ENCODE assay signal across 1 cellular context in the genomic region with DNA sequence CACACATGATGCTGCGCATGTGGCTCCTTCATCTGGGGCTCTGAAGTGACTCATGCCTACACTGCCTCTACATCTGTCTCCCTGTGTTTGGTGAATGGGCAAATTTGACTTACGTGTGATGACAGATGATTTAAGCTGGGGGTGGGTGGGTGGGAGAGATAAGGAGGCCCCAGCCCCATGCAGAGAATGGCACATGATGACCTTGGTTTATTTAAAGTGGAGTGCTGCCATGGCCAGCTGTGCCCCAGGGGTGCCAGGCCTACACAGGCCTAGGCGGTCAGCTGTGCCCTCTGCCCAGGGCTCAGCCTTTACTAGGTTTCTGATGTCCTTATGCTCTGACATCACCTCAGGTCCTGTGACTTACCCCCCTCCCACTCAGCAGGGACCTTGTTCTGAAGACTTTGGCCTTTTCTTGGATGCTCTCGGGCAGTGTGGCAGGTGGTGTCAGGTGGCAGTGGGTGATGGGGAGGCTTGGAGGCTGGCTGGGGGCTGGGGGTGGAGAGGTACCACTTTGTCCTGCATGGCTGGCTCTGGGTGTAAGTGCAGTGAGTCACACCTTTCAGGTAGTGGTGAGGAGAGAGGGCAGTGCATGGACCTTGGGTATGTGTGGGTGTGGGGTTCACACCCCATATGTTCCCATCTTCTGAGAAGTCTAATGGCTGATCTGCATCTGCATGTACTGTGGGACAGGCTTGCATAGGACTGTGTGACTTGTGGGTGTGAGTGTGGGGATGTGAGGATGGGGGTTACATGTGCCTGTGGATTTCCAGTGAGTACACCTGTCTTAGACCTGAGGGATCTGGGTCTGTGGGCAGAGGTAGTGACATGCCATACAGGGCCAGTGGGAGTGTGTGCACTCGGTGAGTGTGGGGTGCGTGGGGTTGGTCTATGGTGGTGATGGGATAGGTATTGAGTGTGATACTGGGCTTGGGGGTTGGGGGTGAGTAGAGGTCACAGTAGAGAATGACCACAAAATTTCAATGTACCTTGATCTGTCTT.
TF ChIP-seq lines count a peak whose summit lies in the region.

No MANE protein-coding gene starts in this region.

TF ChIP-seq in GM12878, 131 proteins besides CTCF, POLR2A, EP300 and RAD21 (continued from another document):
- TF ChIP-seq IKZF1 (conservative IDR thresholded peaks at IDR 0.05) (0 out of 2 replicates have a peak, but pooled peaks have one; percentile 28), HDGF (IDR thresholded peaks at IDR 0.05) (0 out of 2 replicates have a peak, but pooled peaks have one; percentile 43), BRCA1 (IDR thresholded peaks at IDR 0.05; ENCODE audit: low read depth, low read length) (no peak), ASH2L (IDR thresholded peaks at IDR 0.05; ENCODE audit: borderline replicate concordance, low read depth) (no peak), ATF7 (IDR thresholded peaks at IDR 0.05; ENCODE audit: low read depth) (0 out of 2 replicates have a peak, but pooled peaks have one; percentile 13), RELA (IDR thresholded peaks at IDR 0.05; ENCODE audit: borderline replicate concordance, partially characterized antibody) (no peak), BCL11A (IDR thresholded peaks at IDR 0.05; ENCODE audit: low read depth, low read length) (no peak)
- TF ChIP-seq, protein P1, sequence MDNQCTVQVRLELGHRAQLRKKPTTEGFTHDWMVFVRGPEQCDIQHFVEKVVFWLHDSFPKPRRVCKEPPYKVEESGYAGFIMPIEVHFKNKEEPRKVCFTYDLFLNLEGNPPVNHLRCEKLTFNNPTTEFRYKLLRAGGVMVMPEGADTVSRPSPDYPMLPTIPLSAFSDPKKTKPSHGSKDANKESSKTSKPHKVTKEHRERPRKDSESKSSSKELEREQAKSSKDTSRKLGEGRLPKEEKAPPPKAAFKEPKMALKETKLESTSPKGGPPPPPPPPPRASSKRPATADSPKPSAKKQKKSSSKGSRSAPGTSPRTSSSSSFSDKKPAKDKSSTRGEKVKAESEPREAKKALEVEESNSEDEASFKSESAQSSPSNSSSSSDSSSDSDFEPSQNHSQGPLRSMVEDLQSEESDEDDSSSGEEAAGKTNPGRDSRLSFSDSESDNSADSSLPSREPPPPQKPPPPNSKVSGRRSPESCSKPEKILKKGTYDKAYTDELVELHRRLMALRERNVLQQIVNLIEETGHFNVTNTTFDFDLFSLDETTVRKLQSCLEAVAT (IDR thresholded peaks at IDR 0.05), result no peak
- TF ChIP-seq, protein P2, sequence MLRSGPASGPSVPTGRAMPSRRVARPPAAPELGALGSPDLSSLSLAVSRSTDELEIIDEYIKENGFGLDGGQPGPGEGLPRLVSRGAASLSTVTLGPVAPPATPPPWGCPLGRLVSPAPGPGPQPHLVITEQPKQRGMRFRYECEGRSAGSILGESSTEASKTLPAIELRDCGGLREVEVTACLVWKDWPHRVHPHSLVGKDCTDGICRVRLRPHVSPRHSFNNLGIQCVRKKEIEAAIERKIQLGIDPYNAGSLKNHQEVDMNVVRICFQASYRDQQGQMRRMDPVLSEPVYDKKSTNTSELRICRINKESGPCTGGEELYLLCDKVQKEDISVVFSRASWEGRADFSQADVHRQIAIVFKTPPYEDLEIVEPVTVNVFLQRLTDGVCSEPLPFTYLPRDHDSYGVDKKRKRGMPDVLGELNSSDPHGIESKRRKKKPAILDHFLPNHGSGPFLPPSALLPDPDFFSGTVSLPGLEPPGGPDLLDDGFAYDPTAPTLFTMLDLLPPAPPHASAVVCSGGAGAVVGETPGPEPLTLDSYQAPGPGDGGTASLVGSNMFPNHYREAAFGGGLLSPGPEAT (IDR thresholded peaks at IDR 0.05; ENCODE audit: low read depth), result peak; percentile 22; the same call in 1 of the 2 replicates
- TF ChIP-seq, protein P3, sequence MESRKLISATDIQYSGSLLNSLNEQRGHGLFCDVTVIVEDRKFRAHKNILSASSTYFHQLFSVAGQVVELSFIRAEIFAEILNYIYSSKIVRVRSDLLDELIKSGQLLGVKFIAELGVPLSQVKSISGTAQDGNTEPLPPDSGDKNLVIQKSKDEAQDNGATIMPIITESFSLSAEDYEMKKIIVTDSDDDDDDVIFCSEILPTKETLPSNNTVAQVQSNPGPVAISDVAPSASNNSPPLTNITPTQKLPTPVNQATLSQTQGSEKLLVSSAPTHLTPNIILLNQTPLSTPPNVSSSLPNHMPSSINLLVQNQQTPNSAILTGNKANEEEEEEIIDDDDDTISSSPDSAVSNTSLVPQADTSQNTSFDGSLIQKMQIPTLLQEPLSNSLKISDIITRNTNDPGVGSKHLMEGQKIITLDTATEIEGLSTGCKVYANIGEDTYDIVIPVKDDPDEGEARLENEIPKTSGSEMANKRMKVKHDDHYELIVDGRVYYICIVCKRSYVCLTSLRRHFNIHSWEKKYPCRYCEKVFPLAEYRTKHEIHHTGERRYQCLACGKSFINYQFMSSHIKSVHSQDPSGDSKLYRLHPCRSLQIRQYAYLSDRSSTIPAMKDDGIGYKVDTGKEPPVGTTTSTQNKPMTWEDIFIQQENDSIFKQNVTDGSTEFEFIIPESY (IDR thresholded peaks at IDR 0.05), result no peak
